In the genomic region with DNA sequence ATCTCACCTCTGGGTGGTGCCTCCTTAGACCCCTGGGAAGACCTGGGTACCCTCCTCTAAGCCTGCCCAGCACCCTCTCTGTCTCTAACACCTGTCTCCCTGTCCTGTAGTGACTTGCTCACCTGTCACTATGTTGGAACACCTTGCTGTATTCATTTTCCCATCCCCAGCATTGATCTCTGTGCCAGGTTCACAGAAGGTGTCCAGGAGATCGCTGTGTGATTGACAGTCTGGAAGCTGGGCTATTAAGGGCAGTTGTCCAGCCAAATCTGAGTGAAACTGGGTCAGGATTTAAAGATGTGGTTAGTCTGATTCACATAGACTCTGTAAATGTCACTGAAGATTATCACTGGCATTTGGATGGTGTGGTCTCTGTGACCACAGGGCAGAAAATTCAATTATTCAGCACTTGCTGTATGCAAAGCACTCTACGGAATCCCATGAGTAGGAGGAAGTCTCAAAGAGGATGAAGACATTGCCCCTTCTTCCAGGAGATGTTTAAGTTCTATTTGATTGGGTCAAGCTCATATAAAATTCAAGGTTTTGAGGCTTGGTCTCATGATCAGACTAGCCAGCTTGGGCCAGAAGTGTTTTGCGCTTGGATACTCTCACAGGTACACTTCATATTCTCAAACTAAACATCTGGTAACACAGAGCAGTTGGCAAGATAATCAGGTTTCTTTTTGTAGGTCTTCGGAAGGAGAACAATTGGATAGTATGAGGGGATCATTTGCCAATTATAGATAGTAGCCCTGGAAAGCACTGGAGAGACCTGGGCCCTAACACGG, we compare ENCODE assay signal across 1 cellular context.
TF ChIP-seq lines count a peak whose summit lies in the region.

No MANE protein-coding gene starts in this region.

TF ChIP-seq in GM23338, 12 proteins besides CTCF, POLR2A, EP300 and RAD21 (continued from another document):
- TF ChIP-seq, protein P1, sequence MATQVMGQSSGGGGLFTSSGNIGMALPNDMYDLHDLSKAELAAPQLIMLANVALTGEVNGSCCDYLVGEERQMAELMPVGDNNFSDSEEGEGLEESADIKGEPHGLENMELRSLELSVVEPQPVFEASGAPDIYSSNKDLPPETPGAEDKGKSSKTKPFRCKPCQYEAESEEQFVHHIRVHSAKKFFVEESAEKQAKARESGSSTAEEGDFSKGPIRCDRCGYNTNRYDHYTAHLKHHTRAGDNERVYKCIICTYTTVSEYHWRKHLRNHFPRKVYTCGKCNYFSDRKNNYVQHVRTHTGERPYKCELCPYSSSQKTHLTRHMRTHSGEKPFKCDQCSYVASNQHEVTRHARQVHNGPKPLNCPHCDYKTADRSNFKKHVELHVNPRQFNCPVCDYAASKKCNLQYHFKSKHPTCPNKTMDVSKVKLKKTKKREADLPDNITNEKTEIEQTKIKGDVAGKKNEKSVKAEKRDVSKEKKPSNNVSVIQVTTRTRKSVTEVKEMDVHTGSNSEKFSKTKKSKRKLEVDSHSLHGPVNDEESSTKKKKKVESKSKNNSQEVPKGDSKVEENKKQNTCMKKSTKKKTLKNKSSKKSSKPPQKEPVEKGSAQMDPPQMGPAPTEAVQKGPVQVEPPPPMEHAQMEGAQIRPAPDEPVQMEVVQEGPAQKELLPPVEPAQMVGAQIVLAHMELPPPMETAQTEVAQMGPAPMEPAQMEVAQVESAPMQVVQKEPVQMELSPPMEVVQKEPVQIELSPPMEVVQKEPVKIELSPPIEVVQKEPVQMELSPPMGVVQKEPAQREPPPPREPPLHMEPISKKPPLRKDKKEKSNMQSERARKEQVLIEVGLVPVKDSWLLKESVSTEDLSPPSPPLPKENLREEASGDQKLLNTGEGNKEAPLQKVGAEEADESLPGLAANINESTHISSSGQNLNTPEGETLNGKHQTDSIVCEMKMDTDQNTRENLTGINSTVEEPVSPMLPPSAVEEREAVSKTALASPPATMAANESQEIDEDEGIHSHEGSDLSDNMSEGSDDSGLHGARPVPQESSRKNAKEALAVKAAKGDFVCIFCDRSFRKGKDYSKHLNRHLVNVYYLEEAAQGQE (IDR thresholded peaks at IDR 0.05; ENCODE audit: unreplicated experiment) = no peak
- no peak for TF ChIP-seq EZH2 (IDR thresholded peaks at IDR 0.05; ENCODE audit: low read depth, unreplicated experiment)
TF ChIP-seq in GM23338: peak in this region for 0.
